In genomic region chr12:4145990-4146859, GRCh38 we compare ENCODE assay signal across 12 cellular contexts.
DNase-seq lines count a peak whose midpoint lies in the region; ATAC-seq, FAIRE-seq and TF ChIP-seq lines count a peak whose summit lies in the region.
"Had no signal": no experiment of that assay in that cellular context is flagged by ENCODE, and none has a peak within 500 bp of the region (broad histone marks: within the 10 kb centered on the region; RNA-seq: fewer than 3 reads in every experiment).

No MANE protein-coding gene starts in this region.

- peak; percentile 7 for FAIRE-seq in GM12878 (lab: Jason Lieb, UNC)
- FAIRE-seq: HepG2 had no signal

- TF ChIP-seq POLR2A in GM19099 (IDR thresholded peaks at IDR 0.05; ENCODE audit: extremely low read depth, insufficient read length, low read depth) (peak; percentile 46), GM12878 (IDR thresholded peaks at IDR 0.05; ENCODE audit: low read depth, low read length) (peak; percentile 38; the same call in 1 of the 2 replicates)

- intact Hi-C loops in activated CD4-positive, alpha-beta T cell treated with anti-CD3 and anti-CD28 coated beads, Interleukin-2, amount 10 ng/mL, durations not matched to agents 24 days and 14 days (cut with micrococcal nuclease), result loop anchor here (1.0 to 10.0 kb wide), 9 partner anchors 9 to 359 kb away; partner anchors contain the start of gene PARP11
- intact Hi-C loops in GM12878 (cut with micrococcal nuclease; ENCODE audit: unreplicated experiment), result no loop called here
- intact Hi-C loops in tibial artery (cut with DNase I; ENCODE audit: low total_unique reads), result no loop called here

- no peak overlapping the region for H3K4me3 ChIP-seq in GM12878
- H3K4me3 ChIP-seq in tibial artery, result no peak overlapping the region
- H3K4me3 ChIP-seq: upper lobe of right lung had no signal

- peak overlapping the region; percentile 98 for H3K27ac Mint-ChIP-seq in activated CD4-positive, alpha-beta T cell treated with anti-CD3 and anti-CD28 coated beads, Interleukin-2, amount 10 ng/mL, durations not matched to agents 24 days and 14 days

- H3K27ac ChIP-seq in GM12878 (ENCODE audit: control insufficient read depth, insufficient read depth), result peak overlapping the region; percentile 75
- no peak overlapping the region for H3K27ac ChIP-seq in tibial artery
- H3K27ac ChIP-seq: upper lobe of right lung had no signal

- SMC1A ChIA-PET in GM12878 (lab: Charles Lee; ENCODE audit: uncharacterized antibody, unreplicated experiment), result interaction anchor here (0.9 to 19.0 kb wide), 19 partner anchors 8 to 176 kb away, joined by 3 to 395 read pairs (median 4); partner anchors contain the start of gene CCND2

- H3K4me2 ChIP-seq in GM12878 (ENCODE audit: control insufficient read depth, insufficient read depth), result peak overlapping the region; percentile 77

- ATAC-seq in GM12878 (peak; percentile 38), HG02763 (IDR thresholded peaks at IDR 0.05; ENCODE audit: unreplicated experiment) (no peak), GM19455 (IDR thresholded peaks at IDR 0.05; ENCODE audit: unreplicated experiment) (no peak)
- ATAC-seq: esophagus mucosa, HepG2, upper lobe of right lung had no signal

- H3K4me3 Mint-ChIP-seq in activated CD4-positive, alpha-beta T cell treated with anti-CD3 and anti-CD28 coated beads, Interleukin-2, amount 10 ng/mL, durations not matched to agents 24 days and 14 days, result peak overlapping the region; percentile 69

- no peaks in the 10 kb centered on the region for H3K27me3 Mint-ChIP-seq in activated CD4-positive, alpha-beta T cell treated with anti-CD3 and anti-CD28 coated beads, Interleukin-2, amount 10 ng/mL, durations not matched to agents 24 days and 14 days

- whole genome bisulfite sequencing in GM12878 (ENCODE audit: insufficient coverage, insufficient replicate concordance, low lambda C conversion rate, missing lambda C conversion rate), result 5% methylated on average over 15 of the region's 15 CpGs

- H3K9me3 ChIP-seq in GM12878 (replicated peaks; ENCODE audit: control insufficient read depth, insufficient read depth, low read length), result no peaks in the 10 kb centered on the region
- H3K9me3 ChIP-seq in tibial artery, result no peaks in the 10 kb centered on the region
- H3K9me3 ChIP-seq: upper lobe of right lung had no signal

- peaks cover 9% of the 10 kb centered on the region for H3K9me3 Mint-ChIP-seq in activated CD4-positive, alpha-beta T cell treated with anti-CD3 and anti-CD28 coated beads, Interleukin-2, amount 10 ng/mL, durations not matched to agents 24 days and 14 days

- H3K4me1 ChIP-seq in GM12878 (ENCODE audit: control insufficient read depth, insufficient read depth, low read length) (peaks cover 75% of the 10 kb centered on the region), tibial artery (no peaks in the 10 kb centered on the region)
- H3K4me1 ChIP-seq: upper lobe of right lung had no signal

- peak overlapping the region; percentile 35 for H2AFZ ChIP-seq in GM12878 (ENCODE audit: control insufficient read depth, low read depth, low read length)

- in situ Hi-C loops in GM12878 (cut with MboI), result loop anchor here (10.0 kb wide), 1 partner anchor 129 kb away; the partner anchor contains the start of gene CCND2

- H3K27me3 ChIP-seq in GM12878 (replicated peaks in 1 of 2; ENCODE audit: control insufficient read depth in 2 of 2, insufficient read depth in 2 of 2, low read length in 1 of 2), result no peaks in the 10 kb centered on the region
- H3K27me3 ChIP-seq in tibial artery, result no peaks in the 10 kb centered on the region
- H3K27me3 ChIP-seq: upper lobe of right lung had no signal

- H3K36me3 ChIP-seq in GM12878 (ENCODE audit: control insufficient read depth in 2 of 2, insufficient read depth in 2 of 2, low read length in 1 of 2) (no peaks in the 10 kb centered on the region), tibial artery (no peaks in the 10 kb centered on the region)
- H3K36me3 ChIP-seq: upper lobe of right lung had no signal

- RAD21 ChIA-PET in GM12878 (lab: Charles Lee; ENCODE audit: unreplicated experiment), result interaction anchor here (0.9 to 18.7 kb wide), 12 partner anchors 9 to 131 kb away, joined by 3 to 360 read pairs (median 16); partner anchors contain the start of gene CCND2

- peak overlapping the region; percentile 46 for H3K9ac ChIP-seq in GM12878 (ENCODE audit: control insufficient read depth, insufficient read depth, low read length)

- no peak for TF ChIP-seq CTCF in GM12878 (IDR thresholded peaks at IDR 0.05 in 2 of 3, conservative IDR thresholded peaks at IDR 0.05 in 1 of 3; ENCODE audit: control insufficient read depth in 2 of 3, extremely low read depth in 1 of 3, insufficient read depth in 1 of 3, low read depth in 3 of 3, low read length in 3 of 3)
- TF ChIP-seq CTCF in tibial artery (IDR thresholded peaks at IDR 0.05), result no peak

- no peaks in the 10 kb centered on the region for H4K20me1 ChIP-seq in GM12878 (ENCODE audit: control insufficient read depth, insufficient read depth)

- TF ChIP-seq EP300 in GM12878 (IDR thresholded peaks at IDR 0.05; ENCODE audit: borderline replicate concordance in 1 of 2, control insufficient read depth in 1 of 2, low read depth in 2 of 2, low read length in 2 of 2), result peak; percentile 59 to 66; a peak in 1 of 4 replicates

- H3K4me1 Mint-ChIP-seq in activated CD4-positive, alpha-beta T cell treated with anti-CD3 and anti-CD28 coated beads, Interleukin-2, amount 10 ng/mL, durations not matched to agents 24 days and 14 days, result peaks cover 88% of the 10 kb centered on the region

- peak; percentile 84 for DNase-seq in activated CD4-positive, alpha-beta T cell treated with anti-CD3 and anti-CD28 coated beads, Interleukin-2, amount 10 ng/mL, durations not matched to agents 24 days and 14 days
- peak; percentile 87 for DNase-seq in GM12878 (ENCODE audit: low read depth, low spot score)
- peak; percentile 50 to 71 (median 55) for DNase-seq in stimulated activated CD4-positive, alpha-beta T cell treated with anti-CD3 and anti-CD28 coated beads, TNF-alpha, amount 100 ng/mL, for 24 hours (ENCODE audit: low read depth in 3 of 3)
- DNase-seq in tibial artery, result no peak
- no peak for DNase-seq in mucosa of gallbladder (ENCODE audit: low spot score)
- DNase-seq: anterior cingulate cortex, upper lobe of right lung had no signal

- peaks cover 10% of the 10 kb centered on the region for H3K36me3 Mint-ChIP-seq in activated CD4-positive, alpha-beta T cell treated with anti-CD3 and anti-CD28 coated beads, Interleukin-2, amount 10 ng/mL, durations not matched to agents 24 days and 14 days (ENCODE audit: low read depth)

- CTCF ChIA-PET in GM12878 (lab: Yijun Ruan, JAX), result interaction anchor here (0.8 to 16.4 kb wide), 13 partner anchors 9 to 260 kb away, joined by 3 to 256 read pairs (median 3); partner anchors contain the start of gene CCND2

- BruUV-seq in GM12878 (replicated peaks; lab: Mats Ljungman, UMichigan), result TSS peak; percentile 81

- no peak for TF ChIP-seq RAD21 in GM12878 (IDR thresholded peaks at IDR 0.05; ENCODE audit: insufficient read depth, low read depth, low read length)

- POLR2A ChIA-PET in GM12878 (lab: Charles Lee), result interaction anchor here (0.6 to 10.6 kb wide), 8 partner anchors 9 to 127 kb away, joined by 3 to 245 read pairs (median 50); partner anchors contain the start of gene CCND2

- H3K79me2 ChIP-seq in GM12878 (ENCODE audit: control insufficient read depth, insufficient read depth, low read length), result no peaks in the 10 kb centered on the region; the same call in 1 of the 2 replicates

TF ChIP-seq in GM12878, 131 proteins besides CTCF, POLR2A, EP300 and RAD21 (continues in another document):
- TF ChIP-seq CBFB (IDR thresholded peaks at IDR 0.05; ENCODE audit: low read depth), result no peak
- TF ChIP-seq NR2C2 (IDR thresholded peaks at IDR 0.05; ENCODE audit: borderline replicate concordance, control insufficient read depth, insufficient read length, low read depth), result no peak
- no peak for TF ChIP-seq SMAD5 (IDR thresholded peaks at IDR 0.05; ENCODE audit: low read depth)
- TF ChIP-seq NFYA (IDR thresholded peaks at IDR 0.05; ENCODE audit: borderline replicate concordance, low read depth, low read length), result no peak
- no peak for TF ChIP-seq BMI1 (IDR thresholded peaks at IDR 0.05; ENCODE audit: borderline replicate concordance)
- no peak for TF ChIP-seq MTA3 (IDR thresholded peaks at IDR 0.05; ENCODE audit: borderline replicate concordance, low read length)
- no peak for TF ChIP-seq SUZ12 (IDR thresholded peaks at IDR 0.05; ENCODE audit: unreplicated experiment)
- TF ChIP-seq CBX3 (IDR thresholded peaks at IDR 0.05; ENCODE audit: borderline replicate concordance, low read depth), result no peak
- TF ChIP-seq SREBF1 (IDR thresholded peaks at IDR 0.05; ENCODE audit: low read length), result no peak
- TF ChIP-seq MLLT1 (IDR thresholded peaks at IDR 0.05), result no peak
- TF ChIP-seq MEF2B (IDR thresholded peaks at IDR 0.05; ENCODE audit: partially characterized antibody, poor library complexity, severe bottlenecking), result peak; percentile 73
- TF ChIP-seq NFIC (IDR thresholded peaks at IDR 0.05; ENCODE audit: low read depth, low read length), result peak; percentile 30; the same call in 1 of the 2 replicates

Comparison
In these comparisons a context has a peak if more than half of its experiments do, and no peak if none do; other contexts are left out.
1. DNase-seq: peak in activated CD4-positive, alpha-beta T cell treated with anti-CD3 and anti-CD28 coated beads, Interleukin-2, amount 10 ng/mL, durations not matched to agents 24 days and 14 days (single experiment), GM12878 (single experiment) and stimulated activated CD4-positive, alpha-beta T cell treated with anti-CD3 and anti-CD28 coated beads, TNF-alpha, amount 100 ng/mL, for 24 hours (3 of 3); none in tibial artery (0 of 2) and mucosa of gallbladder (single experiment).